ENCODE assay signal across 7 cellular contexts in the genomic region with DNA sequence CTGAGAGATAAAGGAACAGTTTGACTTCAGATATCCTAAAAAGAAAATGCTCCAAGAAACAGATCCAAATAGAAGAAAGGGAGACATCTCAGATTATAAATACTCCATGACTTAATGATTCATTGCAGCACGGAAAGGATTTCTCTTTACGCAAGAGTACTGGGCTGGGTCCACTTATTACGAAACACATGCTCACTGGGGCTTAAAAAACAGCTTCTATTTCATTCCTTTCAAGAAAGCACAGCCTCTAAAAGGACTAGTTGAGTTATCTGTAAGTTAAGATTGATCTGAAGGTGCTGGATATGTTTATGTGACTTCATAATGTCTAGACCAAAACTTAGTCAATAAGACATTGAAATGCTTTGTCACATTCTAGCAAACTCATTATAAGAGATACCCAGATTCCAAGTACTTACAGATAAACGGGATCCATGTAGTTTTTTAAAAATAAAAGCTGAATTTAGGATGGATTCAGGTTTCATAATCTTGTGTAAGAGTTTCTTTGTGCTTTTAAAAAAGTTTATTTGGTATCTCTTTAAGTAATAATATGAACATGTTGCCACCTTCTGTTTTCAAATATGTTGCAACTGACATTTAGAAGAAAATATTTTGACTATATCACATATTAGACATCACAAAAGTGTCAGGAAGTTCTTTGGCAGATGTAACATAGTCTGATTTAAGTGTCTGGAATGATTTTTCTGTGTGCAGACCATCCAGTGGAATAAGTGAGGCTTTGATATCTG.
DNase-seq lines count a peak whose midpoint lies in the region; ATAC-seq and TF ChIP-seq lines count a peak whose summit lies in the region.

No MANE protein-coding gene starts in this region.

- intact Hi-C loops in colonic mucosa (cut with DNase I) (no loop called here), vagina (cut with DNase I) (no loop called here)

- peak overlapping the region; percentile 97 for H3K27ac Mint-ChIP-seq in mesothelial cell of epicardium

- H3K4me1 Mint-ChIP-seq in mesothelial cell of epicardium: peaks cover 31% of the 10 kb centered on the region

- no peak for TF ChIP-seq CTCF in colonic mucosa (IDR thresholded peaks at IDR 0.05)
- no peak for TF ChIP-seq CTCF in mesothelial cell of epicardium (IDR thresholded peaks at IDR 0.05; ENCODE audit: unreplicated experiment)
- no peak for TF ChIP-seq CTCF in vagina (IDR thresholded peaks at IDR 0.05)

- H3K9me3 ChIP-seq in colonic mucosa: no peaks in the 10 kb centered on the region
- no peaks in the 10 kb centered on the region for H3K9me3 ChIP-seq in vagina

- DNase-seq in MV-4-11 (lab: John Stamatoyannopoulos, UW) (peak; percentile 81), colonic mucosa (no peak), mesothelial cell of epicardium (ENCODE audit: low spot score in 2 of 2, unreplicated experiment in 2 of 2) (no peak), vagina (ENCODE audit: extremely low spot score in 2 of 2) (peak in 1 of 2 donors; percentile 89), NCI-H1092 (lab: John Stamatoyannopoulos, UW) (no peak)

- no peak overlapping the region for H3K4me3 ChIP-seq in colonic mucosa
- peak overlapping the region; percentile 28 to 38 for H3K4me3 ChIP-seq in vagina

- TF ChIP-seq POLR2A in vagina (IDR thresholded peaks at IDR 0.05): no peak

- H3K27me3 ChIP-seq in colonic mucosa (no peaks in the 10 kb centered on the region), vagina (no peaks in the 10 kb centered on the region)

- H3K27me3 Mint-ChIP-seq in mesothelial cell of epicardium (ENCODE audit: low read depth): no peaks in the 10 kb centered on the region

- H3K36me3 Mint-ChIP-seq in mesothelial cell of epicardium: peaks cover 14% of the 10 kb centered on the region

- H3K4me3 Mint-ChIP-seq in mesothelial cell of epicardium: peak overlapping the region; percentile 9

- H3K9ac ChIP-seq in colonic mucosa (ENCODE audit: low read depth in 2 of 2, low read length in 2 of 2): peak overlapping the region in 1 of 2 donors; percentile 28

- ATAC-seq in HG03460 (IDR thresholded peaks at IDR 0.05; ENCODE audit: unreplicated experiment) (no peak), HG03439 (IDR thresholded peaks at IDR 0.05; ENCODE audit: unreplicated experiment) (no peak)

- H3K27ac ChIP-seq in colonic mucosa (peak overlapping the region; percentile 72), vagina (peak overlapping the region; percentile 93)

- no peaks in the 10 kb centered on the region for H3K9me3 Mint-ChIP-seq in mesothelial cell of epicardium

- H3K4me1 ChIP-seq in colonic mucosa: no peaks in the 10 kb centered on the region
- H3K4me1 ChIP-seq in vagina: peaks cover 36% of the 10 kb centered on the region

- H3K36me3 ChIP-seq in colonic mucosa (no peaks in the 10 kb centered on the region), vagina (peaks cover 0 to 11% of the 10 kb centered on the region in 2 donors)
